ENCODE assay signal across 22 cellular contexts in the genomic region with DNA sequence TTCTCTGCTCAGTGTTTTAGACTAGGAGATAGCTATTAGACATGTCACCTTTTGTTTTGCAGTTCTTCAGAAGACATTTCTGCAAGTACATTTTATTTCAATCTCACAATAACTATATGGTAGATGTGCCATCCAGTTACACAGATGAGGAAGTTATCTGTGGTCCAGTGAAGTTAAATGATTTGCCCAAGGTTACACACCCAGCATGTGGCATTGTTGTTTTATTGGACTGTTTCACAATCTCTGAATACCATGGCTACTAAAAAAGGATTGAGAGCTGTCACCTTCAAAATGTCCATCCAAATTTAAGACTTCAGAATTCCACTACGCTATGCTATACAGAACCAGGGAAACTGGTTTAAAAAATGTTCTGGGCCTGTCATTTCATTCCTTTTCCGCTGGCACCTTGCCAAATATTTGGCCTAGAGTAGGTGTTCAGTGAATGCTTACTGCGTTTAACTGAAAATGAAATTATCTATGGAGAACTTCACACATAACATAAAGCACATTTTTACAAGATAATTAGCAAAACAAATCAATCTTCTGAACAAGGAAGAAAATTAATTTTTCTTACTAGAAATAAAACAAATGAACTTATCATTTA. TPM values are rescaled to one million over a fixed set of nuclear protein-coding genes. Genes with fewer than 3 reads are reported as not detected.
DNase-seq lines count a peak whose midpoint lies in the region; ATAC-seq, FAIRE-seq and TF ChIP-seq lines count a peak whose summit lies in the region.
"Had no signal": no experiment of that assay in that cellular context is flagged by ENCODE, and none has a peak within 500 bp of the region (broad histone marks: within the 10 kb centered on the region; RNA-seq: fewer than 3 reads in every experiment).

No MANE protein-coding gene starts in this region.

- POLR2A ChIA-PET in HEK293 (lab: Yijun Ruan, JAX) (no interaction called here), IMR-90 (lab: Charles Lee; ENCODE audit: unreplicated experiment) (no interaction called here), K562 (lab: Yijun Ruan, JAX) (interaction anchor here (1.1 to 2.9 kb wide), 7 partner anchors 9 to 33 kb away, joined by 3 to 7 read pairs (median 4); no protein-coding TSS in a partner anchor), RWPE1 (lab: Yijun Ruan, JAX; ENCODE audit: low non-redundant PET) (no interaction called here)

- TF ChIP-seq EP300 in K562 (IDR thresholded peaks at IDR 0.05; ENCODE audit: low read length), result no peak

- no CpG with 5 or more reads among the region's 3 CpGs for WGBS in IMR-90 (ENCODE audit: extremely low coverage in 2 of 2, insufficient read length in 1 of 2), 2 experiments
- WGBS in K562 (ENCODE audit: insufficient coverage, low coverage, missing lambda C conversion rate), result 40% methylated on average over 3 of the region's 3 CpGs
- no CpG with 5 or more reads among the region's 3 CpGs for WGBS in trophoblast cell (ENCODE audit: extremely low coverage, insufficient coverage, insufficient read length)

- no peak for FAIRE-seq in K562 (lab: Jason Lieb, UNC)

- H3K4me3 ChIP-seq in HEK293 (ENCODE audit: low read depth, low read length) (no peak overlapping the region), IMR-90 (ENCODE audit: insufficient read depth, low read depth, low read length) (no peak overlapping the region), K562 (no peak overlapping the region), trophoblast cell (ENCODE audit: low read depth, low read length) (no peak overlapping the region)
- H3K4me3 ChIP-seq: GM23248, PC-9, SK-N-MC had no signal

- H3K4me2 ChIP-seq in IMR-90 (ENCODE audit: low read depth, low read length) (no peak overlapping the region), K562 (ENCODE audit: insufficient read depth, low read length) (no peak overlapping the region), trophoblast cell (ENCODE audit: low read length) (no peak overlapping the region)
- H3K4me2 ChIP-seq: PC-9 had no signal

- no peak overlapping the region for H3K4ac ChIP-seq in IMR-90 (ENCODE audit: low read depth, low read length)
- no peak overlapping the region for H3K4ac ChIP-seq in trophoblast cell (ENCODE audit: low read depth, low read length)

- TF ChIP-seq POLR2A in IMR-90 (IDR thresholded peaks at IDR 0.05; ENCODE audit: low read depth, low read length) (no peak), K562 (conservative IDR thresholded peaks at IDR 0.05) (no peak)

- H3K9ac ChIP-seq in IMR-90 (ENCODE audit: low read depth, low read length), result no peak overlapping the region
- no peak overlapping the region for H3K9ac ChIP-seq in K562 (ENCODE audit: insufficient read depth in 1 of 2, low read depth in 2 of 2, low read length in 2 of 2)
- H3K9ac ChIP-seq in trophoblast cell (ENCODE audit: low read length), result no peak overlapping the region
- H3K9ac ChIP-seq: GM23248 had no signal

- no peak overlapping the region for H2BK12ac ChIP-seq in trophoblast cell (ENCODE audit: low read length)

- no peaks in the 10 kb centered on the region for H3K4me1 ChIP-seq in HEK293 (ENCODE audit: control insufficient read depth, insufficient read depth, low read length)
- no peaks in the 10 kb centered on the region for H3K4me1 ChIP-seq in IMR-90 (ENCODE audit: control insufficient read depth, insufficient read depth, low read length)
- H3K4me1 ChIP-seq in K562 (replicated peaks in 1 of 2; ENCODE audit: control insufficient read depth in 2 of 2, insufficient read depth in 2 of 2, low read length in 2 of 2), result no peaks in the 10 kb centered on the region
- no peaks in the 10 kb centered on the region for H3K4me1 ChIP-seq in trophoblast cell (ENCODE audit: control insufficient read depth in 1 of 2, insufficient read depth in 2 of 2, low read length in 2 of 2)
- H3K4me1 ChIP-seq: Caco-2 had no signal

- no peaks in the 10 kb centered on the region for H3K9me3 ChIP-seq in HEK293 (ENCODE audit: control insufficient read depth, insufficient read depth, low read depth, low read length)
- H3K9me3 ChIP-seq in IMR-90 (ENCODE audit: control insufficient read depth, insufficient read depth, low read length), result no peaks in the 10 kb centered on the region
- H3K9me3 ChIP-seq in K562 (replicated peaks; ENCODE audit: control insufficient read depth, insufficient read depth, low read depth, low read length), result no peaks in the 10 kb centered on the region
- H3K9me3 ChIP-seq in trophoblast cell (ENCODE audit: insufficient read depth, low read depth, low read length), result no peaks in the 10 kb centered on the region
- H3K9me3 ChIP-seq: Caco-2 had no signal

- H4K8ac ChIP-seq in IMR-90 (ENCODE audit: low read depth in 2 of 2, low read length in 2 of 2) (no peak overlapping the region), trophoblast cell (ENCODE audit: low read depth, low read length) (no peak overlapping the region)

- H2BK120ac ChIP-seq in IMR-90 (ENCODE audit: low read depth, low read length), result no peak overlapping the region
- H2BK120ac ChIP-seq in trophoblast cell (ENCODE audit: insufficient read depth, low read length, poor library complexity), result no peak overlapping the region

- H2AK9ac ChIP-seq in IMR-90 (replicated peaks; ENCODE audit: low read depth, low read length, poor library complexity), result no peak overlapping the region

- no peak overlapping the region for H2BK20ac ChIP-seq in IMR-90 (ENCODE audit: low read depth, low read length)

- TF ChIP-seq CTCF in HEK293 (tag by site-specific recombination; IDR thresholded peaks at IDR 0.05) (no peak), IMR-90 (conservative IDR thresholded peaks at IDR 0.05; ENCODE audit: low read depth, low read length) (no peak), K562 (IDR thresholded peaks at IDR 0.05 in 2 of 3, conservative IDR thresholded peaks at IDR 0.05 in 1 of 3; ENCODE audit: insufficient read depth in 2 of 3, low read depth in 1 of 3, low read length in 3 of 3) (no peak), RWPE1 (conservative IDR thresholded peaks at IDR 0.05; ENCODE audit: low read depth) (no peak)

- H3K18ac ChIP-seq in IMR-90 (ENCODE audit: low read depth, low read length), result no peak overlapping the region
- no peak overlapping the region for H3K18ac ChIP-seq in trophoblast cell (ENCODE audit: low read length)

- H4K91ac ChIP-seq in IMR-90 (ENCODE audit: insufficient read depth, low read depth, low read length) (no peak overlapping the region), trophoblast cell (ENCODE audit: low read depth, low read length) (no peak overlapping the region)

- TF ChIP-seq RAD21 in IMR-90 (IDR thresholded peaks at IDR 0.05; ENCODE audit: low read length), result no peak
- peak in 1 of 2 experiments; percentile 30; a peak in 2 of 4 replicates for TF ChIP-seq RAD21 in K562 (CRISPR knock-in tag; conservative IDR thresholded peaks at IDR 0.05 in 1 of 2, IDR thresholded peaks at IDR 0.05 in 1 of 2)

- DNase-seq in IMR-90 (no peak), K562 (ENCODE audit: extremely low read depth in 1 of 4, low spot score in 3 of 4) (no peak), trophoblast cell (peak; percentile 53 to 96), RWPE1 (ENCODE audit: low spot score) (no peak), H4 (ENCODE audit: low spot score) (no peak), DMS79 treated with DMSO at 0.1 percent for 48 hours (lab: John Stamatoyannopoulos, UW) (no peak)
- DNase-seq: Caco-2; CD4-positive, CD25-positive, alpha-beta regulatory T cell; DMS79; GM23248; Karpas-422; MM.1S; NCI-H1417; NCI-H2029; NCI-H2171 treated with DMSO at 0.1 percent for 48 hours; NCI-H446 treated with DMSO at 0.1 percent for 48 hours; PC-9; T-helper 1 cell had no signal

- H2AK5ac ChIP-seq in IMR-90 (ENCODE audit: low read depth, low read length) (no peak overlapping the region), trophoblast cell (ENCODE audit: low read length) (no peak overlapping the region)

- H3K14ac ChIP-seq in IMR-90 (replicated peaks; ENCODE audit: low read depth, low read length) (no peak overlapping the region), trophoblast cell (ENCODE audit: low read length) (no peak overlapping the region)

- H3K27me3 ChIP-seq in IMR-90 (ENCODE audit: control insufficient read depth, insufficient read depth, low read length) (no peaks in the 10 kb centered on the region), K562 (ENCODE audit: control insufficient read depth in 2 of 2, insufficient read depth in 2 of 2, low read length in 2 of 2) (no peaks in the 10 kb centered on the region), trophoblast cell (ENCODE audit: insufficient read depth, low read length) (no peaks in the 10 kb centered on the region)

- CTCF ChIA-PET in HEK293 (lab: Yijun Ruan, JAX), result no interaction called here
- CTCF ChIA-PET in IMR-90 (lab: Yijun Ruan, JAX), result no interaction called here
- CTCF ChIA-PET in K562 (lab: Yijun Ruan, JAX; ENCODE audit: low intra/inter-chr PET ratio), result no interaction called here
- CTCF ChIA-PET in RWPE1 (lab: Yijun Ruan, JAX), result no interaction called here

- H3K79me2 ChIP-seq in K562 (ENCODE audit: control insufficient read depth, insufficient read depth, low read length) (no peaks in the 10 kb centered on the region), trophoblast cell (ENCODE audit: control insufficient read depth, insufficient read depth, low read length, poor library complexity) (no peaks in the 10 kb centered on the region)

- H3K27ac ChIP-seq in HEK293 (ENCODE audit: extremely low read depth, low read depth, low read length) (no peak overlapping the region), IMR-90 (ENCODE audit: insufficient read depth, low read length) (no peak overlapping the region), K562 (ENCODE audit: extremely low read depth, low read depth, low read length) (no peak overlapping the region), trophoblast cell (ENCODE audit: low read depth, low read length) (no peak overlapping the region), RWPE1 (no peak overlapping the region)
- H3K27ac ChIP-seq: GM23248, PC-9, SK-N-MC had no signal

- ATAC-seq in IMR-90 (ENCODE audit: low read depth), result no peak
- ATAC-seq in K562, result no peak
- ATAC-seq: HCT116 had no signal

- no peaks in the 10 kb centered on the region for H4K20me1 ChIP-seq in IMR-90 (ENCODE audit: insufficient read depth, low read length)
- no peaks in the 10 kb centered on the region for H4K20me1 ChIP-seq in K562 (replicated peaks; ENCODE audit: control insufficient read depth, insufficient read depth, low read length)

- no peaks in the 10 kb centered on the region for H3K79me1 ChIP-seq in IMR-90 (ENCODE audit: low read depth in 1 of 2, low read length in 2 of 2)
- H3K79me1 ChIP-seq in trophoblast cell (ENCODE audit: low read length), result no peaks in the 10 kb centered on the region

- H3K36me3 ChIP-seq in HEK293 (ENCODE audit: control insufficient read depth in 2 of 2, insufficient read depth in 1 of 2, low read length in 2 of 2), result peaks cover 4 to 16% of the 10 kb centered on the region in 2 experiments
- H3K36me3 ChIP-seq in IMR-90 (ENCODE audit: control insufficient read depth, insufficient read depth, low read length), result peaks cover 12% of the 10 kb centered on the region
- no peaks in the 10 kb centered on the region for H3K36me3 ChIP-seq in K562 (ENCODE audit: control insufficient read depth, insufficient read depth, low read length)
- peaks cover 0 to 4% of the 10 kb centered on the region in 2 experiments for H3K36me3 ChIP-seq in trophoblast cell (ENCODE audit: control insufficient read depth in 1 of 2, insufficient read depth in 2 of 2, low read length in 2 of 2)

- H2AFZ ChIP-seq in IMR-90 (replicated peaks; ENCODE audit: low read length, poor library complexity) (no peak overlapping the region), K562 (ENCODE audit: low read depth, low read length) (no peak overlapping the region), trophoblast cell (ENCODE audit: insufficient read depth, low read length, poor library complexity) (no peak overlapping the region)
- H2AFZ ChIP-seq: GM23248, PC-9 had no signal

- H3K9me1 ChIP-seq in IMR-90 (ENCODE audit: insufficient read depth, low read length), result no peaks in the 10 kb centered on the region; the same call in 1 of the 2 replicates
- H3K9me1 ChIP-seq in K562 (ENCODE audit: control insufficient read depth, insufficient read depth, low read length), result no peaks in the 10 kb centered on the region

- H2BK15ac ChIP-seq in IMR-90 (ENCODE audit: low read depth, low read length), result no peak overlapping the region

- H3K23ac ChIP-seq in IMR-90 (ENCODE audit: low read depth, low read length) (no peak overlapping the region), trophoblast cell (ENCODE audit: low read length) (no peak overlapping the region)

- H4K12ac ChIP-seq in trophoblast cell (ENCODE audit: low read depth, low read length), result no peak overlapping the region

- no TSS peak for BruUV-seq in IMR-90 (replicated peaks; lab: Mats Ljungman, UMichigan)
- BruUV-seq in K562 (replicated peaks; lab: Mats Ljungman, UMichigan), result TSS peak; percentile 28

- intact Hi-C loops in IMR-90 (cut with micrococcal nuclease), result no loop called here
- intact Hi-C loops in K562 (cut with micrococcal nuclease), result no loop called here

- dilution Hi-C loops in IMR-90 (cut with HindIII; ENCODE audit: low sequenced_read_pairs, unreplicated experiment), result no loop called here

- H2BK5ac ChIP-seq in IMR-90 (ENCODE audit: low read depth, low read length, poor library complexity, severe bottlenecking) (no peak overlapping the region), trophoblast cell (ENCODE audit: low read depth, low read length, poor library complexity) (no peak overlapping the region)

- H3K56ac ChIP-seq in IMR-90 (ENCODE audit: extremely low read depth, insufficient read depth, low read length), result no peak overlapping the region

- H4K5ac ChIP-seq in IMR-90 (ENCODE audit: low read depth, low read length), result no peak overlapping the region

- in situ Hi-C loops in IMR-90 (cut with MboI; ENCODE audit: low sequenced_read_pairs) (no loop called here), K562 (cut with MboI) (no loop called here)

RNA-seq across cellular contexts. Expression of a gene that starts 20.2 kb away (rescaled TPM):
- total RNA-seq in IMR-90 (2012; rRNA removed) (1.6 and 1.9 TPM in 2 replicates), K562 (2014; rRNA removed) (1.8 and 3.3 TPM in 2 replicates), K562 (2014; rRNA removed; fragmentation: Illumina TruSeq; extraction: Trizol) (4.4 and 4.6 TPM in 2 replicates), K562 (2015; rRNA removed; fragmentation: Illumina TruSeq; extraction: Trizol) (1.1 and 1.3 TPM in 2 replicates), K562 (2021) (2.7 and 4.1 TPM in 2 replicates)
- polyA plus RNA-seq in IMR-90 (2012; rRNA removed) (1.3 and 1.9 TPM in 2 replicates), K562 (2011; rRNA removed) (1.0 and 6.1 TPM in 2 replicates), K562 (2014; fragmentation: Illumina TruSeq; extraction: Trizol) (3.5 and 4.4 TPM in 2 replicates), K562 (2014; fragmentation: Nextera tagmentation; extraction: Ambion mirVana) (1 to 10 TPM; 5.2 to 5.6 TPM), K562 (2014; rRNA removed) (2.9 and 4.5 TPM in 2 replicates)
- polyA plus RNA-seq in IMR-90 (2012; cell fraction: cytosol; rRNA removed), result 1.1 and 1.8 TPM in 2 replicates
- polyA plus RNA-seq in IMR-90 (2012; cell fraction: nucleus; rRNA removed; ENCODE audit: low replicate concordance), result 1.1 and 2.5 TPM in 2 replicates
- total RNA-seq in K562 (2011; cell fraction: chromatin; rRNA removed; ENCODE audit: low replicate concordance), result 3.2 and 5.4 TPM in 2 replicates
- 2.3 and 3.0 TPM in 2 replicates for total RNA-seq in K562 (2011; cell fraction: nucleolus; rRNA removed)
- total RNA-seq in K562 (2011; cell fraction: nucleoplasm; rRNA removed), result 1.7 and 2.9 TPM in 2 replicates
- polyA plus RNA-seq in K562 (2011; cell fraction: cytosol; rRNA removed), result 0.34 and 2.9 TPM in 2 replicates
- 1.5 and 9.2 TPM in 2 replicates for polyA plus RNA-seq in K562 (2011; cell fraction: nucleus; rRNA removed)
- 2.7 and 34.9 TPM in 2 replicates for polyA plus RNA-seq in K562 (2012)
- polyA minus RNA-seq in K562 (2011; rRNA and poly(A)+ RNA removed), result 0.35 and 2.2 TPM in 2 replicates
- polyA minus RNA-seq in K562 (2011; cell fraction: cytosol; rRNA and poly(A)+ RNA removed), result 1.0 TPM in 1 of 2 replicates, not detected in the other
- polyA minus RNA-seq in K562 (2011; cell fraction: nucleus; rRNA and poly(A)+ RNA removed), result 0.54 and 4.1 TPM in 2 replicates
- polyA plus RNA-seq in trophoblast cell (2013), result 0.07 and 0.11 TPM in 2 replicates
- 0.04 TPM in 1 of 2 replicates, not detected in the other for total RNA-seq in H4 (2014; rRNA removed; shearing (Covaris generic))
- total RNA-seq: Caco-2, G401, GM23248, PC-9 had no signal

Comparison
In these comparisons a context has a peak if more than half of its experiments do, and no peak if none do; other contexts are left out.
1. DNase-seq: peak in trophoblast cell (2 of 2); none in IMR-90 (single experiment), K562 (0 of 4), RWPE1 (single experiment), H4 (single experiment) and DMS79 treated with DMSO at 0.1 percent for 48 hours (single experiment).